In the genomic region with DNA sequence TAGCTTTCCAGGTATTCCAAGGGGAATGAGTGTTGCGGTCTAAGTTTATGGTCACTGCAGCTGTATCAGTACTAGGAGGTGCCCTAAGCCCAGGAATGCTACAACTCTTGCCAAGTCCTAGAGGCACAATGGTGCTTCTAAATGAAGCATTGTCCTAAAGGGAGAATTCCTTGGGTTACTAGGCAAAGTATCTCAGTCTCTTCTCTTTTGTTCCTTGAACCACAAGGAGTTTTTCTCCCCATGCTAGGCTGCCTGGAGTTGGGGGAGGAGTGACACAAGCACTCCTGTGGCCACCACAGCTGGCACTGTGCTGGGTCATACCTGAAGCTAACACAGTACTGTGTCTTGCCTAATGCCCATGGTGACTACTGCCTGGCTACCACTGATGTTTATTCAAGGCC, we compare ENCODE assay signal across 21 cellular contexts. TPM values are rescaled to one million over a fixed set of nuclear protein-coding genes. Genes with fewer than 3 reads are reported as not detected.
"Had no signal": no experiment of that assay in that cellular context is flagged by ENCODE, and none has a peak within 500 bp of the region (broad histone marks: within the 10 kb centered on the region; RNA-seq: fewer than 3 reads in every experiment).

No MANE protein-coding gene starts in this region.

- H3K27ac ChIP-seq: ascending aorta, suprapubic skin had no signal

- H3K27ac Mint-ChIP-seq: activated naive CD4-positive, alpha-beta T cell treated with anti-CD3 and anti-CD28 coated beads, Interleukin-2, amount 10 ng/mL, durations not matched to agents 7 days and 5 days; nephron progenitor cell; progenitor cell of endocrine pancreas had no signal

- H3K9me3 ChIP-seq: ascending aorta, suprapubic skin had no signal

- H3K27me3 Mint-ChIP-seq: progenitor cell of endocrine pancreas had no signal

- H3K36me3 ChIP-seq: ascending aorta, suprapubic skin had no signal

- ATAC-seq: left ventricle myocardium superior; right cardiac atrium; stimulated activated naive CD8-positive, alpha-beta T cell treated with anti-CD3 and anti-CD28 coated beads, Interleukin-15, Interleukin-2, amounts not matched to agents 100 U/mL and 50 U/mL, for 24 hours had no signal

- H3K4me3 ChIP-seq: ascending aorta, smooth muscle cell, suprapubic skin had no signal

- H3K4me1 ChIP-seq: ascending aorta, suprapubic skin had no signal

- H3K4me3 Mint-ChIP-seq: activated naive CD4-positive, alpha-beta T cell treated with anti-CD3 and anti-CD28 coated beads, Interleukin-2, amount 10 ng/mL, durations not matched to agents 7 days and 5 days; nephron progenitor cell had no signal

- H3K9me3 Mint-ChIP-seq: activated naive CD4-positive, alpha-beta T cell treated with anti-CD3 and anti-CD28 coated beads, Interleukin-2, amount 10 ng/mL, durations not matched to agents 7 days and 5 days had no signal

- H3K27me3 ChIP-seq: ascending aorta, suprapubic skin had no signal

- DNase-seq: activated CD4-positive, alpha-beta T cell treated with anti-CD3 and anti-CD28 coated beads for 1 hour; activated CD4-positive, alpha-beta T cell treated with anti-CD3 and anti-CD28 coated beads, Interleukin-2, amount 50 U/mL, for 4 hours; activated naive CD4-positive, alpha-beta T cell treated with anti-CD3 and anti-CD28 coated beads, Interleukin-2, amount 10 ng/mL, durations not matched to agents 7 days and 5 days; activated T-cell treated with anti-CD3 and anti-CD28 coated beads, Interleukin-2, amount 50 U/mL, for 1 hour; erythroblast; islet precursor cell; left ventricle myocardium superior; nephron progenitor cell; occipital lobe; right cardiac atrium; stimulated activated CD4-positive, alpha-beta T cell treated with anti-CD3 and anti-CD28 coated beads, Interleukin-4, amount 100 ng/mL, for 4 hours; stimulated activated CD8-positive, alpha-beta memory T cell treated with anti-CD3 and anti-CD28 coated beads, Interleukin-4, amount 100 ng/mL, for 48 hours; stimulated activated naive CD8-positive, alpha-beta T cell treated with anti-CD3 and anti-CD28 coated beads, Interleukin-15, Interleukin-2, amounts not matched to agents 100 U/mL and 50 U/mL, for 24 hours; T1000; trophoblast cell had no signal

- H3K36me3 Mint-ChIP-seq: activated naive CD4-positive, alpha-beta T cell treated with anti-CD3 and anti-CD28 coated beads, Interleukin-2, amount 10 ng/mL, durations not matched to agents 7 days and 5 days had no signal

- H3K4me1 Mint-ChIP-seq: activated naive CD4-positive, alpha-beta T cell treated with anti-CD3 and anti-CD28 coated beads, Interleukin-2, amount 10 ng/mL, durations not matched to agents 7 days and 5 days; nephron progenitor cell had no signal

RNA-seq across cellular contexts. Expression of gene KMO, which starts 50.7 kb away (rescaled TPM):
- total RNA-seq: ascending aorta, chondrocyte, dermis microvascular lymphatic vessel endothelial cell, progenitor cell of endocrine pancreas had no signal
